ENCODE assay signal across 6 cellular contexts in genomic region chr19:48873476-48874308, GRCh38.
DNase-seq lines count a peak whose midpoint lies in the region; ATAC-seq and TF ChIP-seq lines count a peak whose summit lies in the region.

No MANE protein-coding gene starts in this region.

- TF ChIP-seq CTCF in epithelial cell of esophagus (IDR thresholded peaks at IDR 0.05; ENCODE audit: insufficient read depth, low read depth, low read length, missing control alignments): no peak

- DNase-seq in NK-92 treated with Interleukin-12 subunit alpha and Interleukin-12 subunit beta, amount 100 ng/mL, for 24 hours (lab: John Stamatoyannopoulos, UW): peak; percentile 14
- DNase-seq in NK-92 (lab: John Stamatoyannopoulos, UW; ENCODE audit: unreplicated experiment) (no peak), epithelial cell of esophagus (ENCODE audit: low read depth) (no peak), skeletal muscle cell (ENCODE audit: low read depth) (no peak)

- H3K4me3 ChIP-seq in epithelial cell of esophagus (ENCODE audit: low read length) (peak overlapping the region; percentile 73), skeletal muscle cell (ENCODE audit: low read depth, low read length) (peak overlapping the region; percentile 100)

- no peak for ATAC-seq in HG03025 (IDR thresholded peaks at IDR 0.05; ENCODE audit: low FRiP score, unreplicated experiment)
- ATAC-seq in HG02763 (IDR thresholded peaks at IDR 0.05; ENCODE audit: unreplicated experiment): no peak
